ENCODE assay signal across 8 cellular contexts in genomic region chr13:29595380-29596063, GRCh38. TPM values are rescaled to one million over a fixed set of nuclear protein-coding genes. Genes with fewer than 3 reads are reported as not detected.
DNase-seq lines count a peak whose midpoint lies in the region; ATAC-seq and TF ChIP-seq lines count a peak whose summit lies in the region.

TSS of gene SLC7A1 (minus strand) at chr13:29595688. CDS start at chr13:29536188, 59,500 bp downstream.

- no peaks in the 10 kb centered on the region for H3F3A ChIP-seq in smooth muscle cell (ENCODE audit: low read depth)

- H3K9ac ChIP-seq in mammary epithelial cell (ENCODE audit: insufficient read depth, low read length), result peak within 1 kb of the TSS; percentile 97
- H3K9ac ChIP-seq in smooth muscle cell (ENCODE audit: low read depth), result peak within 1 kb of the TSS; percentile 94

- no peaks in the 10 kb centered on the region for H3K9me3 ChIP-seq in mammary epithelial cell (replicated peaks; ENCODE audit: insufficient read depth, low read length)
- no peaks in the 10 kb centered on the region for H3K9me3 ChIP-seq in smooth muscle cell (replicated peaks; ENCODE audit: low read depth)

- dilution Hi-C loops in mammary epithelial cell (cut with HindIII; ENCODE audit: low sequenced_read_pairs), result no loop called here

- H3K4me1 ChIP-seq in mammary epithelial cell (ENCODE audit: insufficient read depth, low read length) (peaks cover 19% of the 10 kb centered on the region), smooth muscle cell (ENCODE audit: low read depth) (no peaks in the 10 kb centered on the region)

- BruUV-seq in mammary epithelial cell (replicated peaks; lab: Mats Ljungman, UMichigan), result no TSS peak

- H3K36me3 ChIP-seq in mammary epithelial cell (ENCODE audit: insufficient read depth, low read length) (no peaks in the 10 kb centered on the region), smooth muscle cell (ENCODE audit: low read depth) (no peaks in the 10 kb centered on the region)

- 2% methylated on average over 18 of the region's 98 CpGs for WGBS in mammary epithelial cell (ENCODE audit: low coverage, missing lambda C conversion rate)
- 2% methylated on average over 22 of the region's 98 CpGs for WGBS in smooth muscle cell (ENCODE audit: low lambda C conversion rate)

- in situ Hi-C loops in ACHN (cut with HindIII; ENCODE audit: low pct_ligation_motif_present, low pct_unique_long_range_greater_than_20kb, low sequenced_read_pairs) (no loop called here), mammary epithelial cell (cut with MboI; ENCODE audit: low sequenced_read_pairs in 2 of 2) (no loop called here)

- peaks cover 48% of the 10 kb centered on the region for H3K79me2 ChIP-seq in mammary epithelial cell (ENCODE audit: insufficient read depth, low read length)
- peaks cover 42% of the 10 kb centered on the region for H3K79me2 ChIP-seq in smooth muscle cell (ENCODE audit: low read depth)

- peak within 1 kb of the TSS; percentile 73 for H3K4me3 ChIP-seq in WI38 (ENCODE audit: low read depth, low read length)
- peak within 1 kb of the TSS; percentile 55 to 92 (median 91) for H3K4me3 ChIP-seq in mammary epithelial cell (replicated peaks in 1 of 3; ENCODE audit: insufficient read depth in 1 of 3, low read depth in 2 of 3, low read length in 3 of 3)
- peak within 1 kb of the TSS; percentile 98 for H3K4me3 ChIP-seq in smooth muscle cell

- H2AFZ ChIP-seq in mammary epithelial cell (ENCODE audit: low read depth, low read length) (peak within 1 kb of the TSS; percentile 85), smooth muscle cell (ENCODE audit: low read depth) (peak within 1 kb of the TSS; percentile 65)

- peak; percentile 87 for DNase-seq in ACHN
- peak; percentile 69 for DNase-seq in NCI-H2171 treated with DMSO at 0.1 percent for 48 hours (lab: John Stamatoyannopoulos, UW)
- DNase-seq in mammary epithelial cell, result peak; percentile 87
- peak; percentile 94 for DNase-seq in iPS-NIHi7 (ENCODE audit: extremely low spot score)
- DNase-seq in smooth muscle cell (lab: John Stamatoyannopoulos, UW; ENCODE audit: unreplicated experiment), result peak; percentile 58

- H3K27me3 ChIP-seq in mammary epithelial cell (ENCODE audit: insufficient read depth, low read length), result no peaks in the 10 kb centered on the region
- no peaks in the 10 kb centered on the region for H3K27me3 ChIP-seq in smooth muscle cell (ENCODE audit: low read depth)

- intact Hi-C loops in mammary epithelial cell (cut with micrococcal nuclease), result loop anchor here (1.0 to 2.0 kb wide), 2 partner anchors 82 to 87 kb away; no protein-coding TSS in a partner anchor

- peak within 1 kb of the TSS; percentile 92 for H3K4me2 ChIP-seq in mammary epithelial cell (ENCODE audit: insufficient read depth, low read depth, low read length)
- peak within 1 kb of the TSS; percentile 92 for H3K4me2 ChIP-seq in smooth muscle cell

- H4K20me1 ChIP-seq in mammary epithelial cell (ENCODE audit: insufficient read depth, low read length) (peaks cover under 1% of the 10 kb centered on the region), smooth muscle cell (ENCODE audit: low read depth) (peaks cover 18% of the 10 kb centered on the region)

- TF ChIP-seq CTCF in WI38 (IDR thresholded peaks at IDR 0.05; ENCODE audit: low read depth, low read length) (no peak), mammary epithelial cell (conservative IDR thresholded peaks at IDR 0.05 in 1 of 2, IDR thresholded peaks at IDR 0.05 in 1 of 2; ENCODE audit: extremely low read depth in 1 of 2, insufficient read depth in 1 of 2, low read depth in 1 of 2, low read length in 2 of 2) (no peak), smooth muscle cell (IDR thresholded peaks at IDR 0.05; ENCODE audit: borderline replicate concordance, insufficient read depth, poor library complexity, severe bottlenecking) (no peak)

- ATAC-seq in GM18858 (IDR thresholded peaks at IDR 0.05; ENCODE audit: unreplicated experiment) (peak; percentile 79), HG03066 (IDR thresholded peaks at IDR 0.05; ENCODE audit: low read depth, unreplicated experiment) (peak; percentile 76)

- CTCF ChIA-PET in mammary epithelial cell (lab: Charles Lee; ENCODE audit: low non-redundant PET), result no interaction called here

- peak within 1 kb of the TSS; percentile 96 for H3K27ac ChIP-seq in mammary epithelial cell (ENCODE audit: insufficient read depth, low read depth, low read length)
- peak within 1 kb of the TSS; percentile 96 for H3K27ac ChIP-seq in smooth muscle cell (ENCODE audit: low read depth)

RNA-seq across cellular contexts. Expression of gene SLC7A1, which starts in this region (rescaled TPM):
- total RNA-seq in mammary epithelial cell, result 100 to 1,000 TPM in 1 of 2 donors, 10 to 100 TPM in 1; 82.7 to 176 TPM
- polyA plus RNA-seq in mammary epithelial cell, result 30.9 TPM
- 105 TPM for polyA minus RNA-seq in mammary epithelial cell
- 19.6 and 36.6 TPM in 2 replicates for total RNA-seq in smooth muscle cell
- polyA plus RNA-seq in smooth muscle cell, result 7.9 and 13.7 TPM in 2 replicates

Comparison
In these comparisons a context has a peak if more than half of its experiments do, and no peak if none do; other contexts are left out.
1. Peak in every context shown above with its lines: DNase-seq, ATAC-seq, H3K4me3 ChIP-seq and H3K27ac ChIP-seq.